In genomic region chr6:47714802-47715201, GRCh38 we compare ENCODE assay signal across 12 cellular contexts. TPM values are rescaled to one million over a fixed set of nuclear protein-coding genes. Genes with fewer than 3 reads are reported as not detected.
"Had no signal": no experiment of that assay in that cellular context is flagged by ENCODE, and none has a peak within 500 bp of the region (broad histone marks: within the 10 kb centered on the region; RNA-seq: fewer than 3 reads in every experiment).

No MANE protein-coding gene starts in this region.

- DNase-seq: activated gamma-delta T cell; activated T-cell treated with anti-CD3 and anti-CD28 coated beads, Interleukin-2, amount 50 U/mL, for 24 hours; foreskin keratinocyte; head of caudate nucleus; left ventricle myocardium inferior; nephron progenitor cell; stimulated activated CD4-positive, alpha-beta T cell treated with anti-CD3 and anti-CD28 coated beads, Interleukin-4, amount 100 ng/mL, for 4 hours; T-helper 9 cell; tibial artery had no signal

- FAIRE-seq: astrocyte, colon, endothelial cell of umbilical vein had no signal

RNA-seq across cellular contexts. Expression of gene ADGRF4, which starts 16.4 kb away (rescaled TPM):
- total RNA-seq: endothelial cell of umbilical vein, left ventricle myocardium inferior had no signal
- polyA plus RNA-seq: endothelial cell of umbilical vein had no signal
